1 cellular context compared by ENCODE assay signal in genomic region chr1:166838766-166839599, GRCh38.
A peak's percentile ranks its signal among the peaks of the same experiment; 100 is the strongest.
TF ChIP-seq lines count a peak whose summit lies in the region.

TSS of gene POGK (plus strand) at chr1:166839475. CDS start at chr1:166840957, 1,482 bp downstream.

TF ChIP-seq in GM12878, 131 proteins besides CTCF, POLR2A, EP300 and RAD21 (continued from another document and continues in another):
- 0 out of 2 replicates have a peak, but pooled peaks have one; percentile 63 for TF ChIP-seq ZNF592 (IDR thresholded peaks at IDR 0.05)
- peak; percentile 84 for TF ChIP-seq PML (IDR thresholded peaks at IDR 0.05; ENCODE audit: low read length)
- TF ChIP-seq POLR2AphosphoS5 (IDR thresholded peaks at IDR 0.05; ENCODE audit: low read length) = peak; percentile 86
- TF ChIP-seq CREB1 (IDR thresholded peaks at IDR 0.05; ENCODE audit: low read depth) = peak; percentile 64
- TF ChIP-seq REST (IDR thresholded peaks at IDR 0.05; ENCODE audit: low read depth, low read length) = no peak
- TF ChIP-seq SMARCA5 (IDR thresholded peaks at IDR 0.05) = no peak
- no peak for TF ChIP-seq ZNF274 (IDR thresholded peaks at IDR 0.05; ENCODE audit: insufficient read depth, insufficient read length)
- TF ChIP-seq TCF3 (IDR thresholded peaks at IDR 0.05; ENCODE audit: borderline replicate concordance, insufficient read depth, low read depth, low read length) = peak; percentile 66; the same call in 1 of the 2 replicates
- peak; percentile 71 for TF ChIP-seq CHD2 (IDR thresholded peaks at IDR 0.05; ENCODE audit: borderline replicate concordance, low read depth, low read length)
- TF ChIP-seq NFXL1 (IDR thresholded peaks at IDR 0.05; ENCODE audit: borderline replicate concordance) = peak; percentile 99
- TF ChIP-seq ATF3 (IDR thresholded peaks at IDR 0.05; ENCODE audit: borderline replicate concordance, extremely low read depth, low read depth, low read length) = 0 out of 2 replicates have a peak, but pooled peaks have one; percentile 23
- no peak for TF ChIP-seq ZNF384 (IDR thresholded peaks at IDR 0.05; ENCODE audit: borderline replicate concordance, low read depth, low read length)
- TF ChIP-seq MXI1 (IDR thresholded peaks at IDR 0.05; ENCODE audit: low read depth, low read length) = peak; percentile 93
- peak; percentile 16; the same call in 1 of the 2 replicates for TF ChIP-seq NR2C1 (IDR thresholded peaks at IDR 0.05)
- peak; percentile 38; the same call in 1 of the 2 replicates for TF ChIP-seq TCF12 (IDR thresholded peaks at IDR 0.05; ENCODE audit: low read depth, low read length)
- peak; percentile 80 for TF ChIP-seq RELA (IDR thresholded peaks at IDR 0.05; ENCODE audit: borderline replicate concordance, partially characterized antibody)
- peak; percentile 83; the same call in 1 of the 2 replicates for TF ChIP-seq LARP7 (IDR thresholded peaks at IDR 0.05)
- TF ChIP-seq POLR2AphosphoS2 (IDR thresholded peaks at IDR 0.05; ENCODE audit: low read depth, low read length) = peak; percentile 87; the same call in 1 of the 2 replicates
- 0 out of 2 replicates have a peak, but pooled peaks have one; percentile 8 for TF ChIP-seq MEF2A (IDR thresholded peaks at IDR 0.05; ENCODE audit: insufficient read depth, low read depth, low read length)
- TF ChIP-seq DPF2 (IDR thresholded peaks at IDR 0.05) = peak; percentile 59; the same call in 1 of the 2 replicates
- peak; percentile 95 for TF ChIP-seq ZNF687 (IDR thresholded peaks at IDR 0.05)
- no peak for TF ChIP-seq CHD4 (IDR thresholded peaks at IDR 0.05)
- TF ChIP-seq JUNB (IDR thresholded peaks at IDR 0.05) = no peak
- TF ChIP-seq SUPT20H (IDR thresholded peaks at IDR 0.05; ENCODE audit: borderline replicate concordance, control insufficient read depth, low read depth, low read length) = no peak
- TF ChIP-seq RFX5 (IDR thresholded peaks at IDR 0.05; ENCODE audit: low read depth, low read length) = no peak
- 0 out of 2 replicates have a peak, but pooled peaks have one; percentile 45 for TF ChIP-seq NBN (IDR thresholded peaks at IDR 0.05)
- TF ChIP-seq CUX1 (IDR thresholded peaks at IDR 0.05; ENCODE audit: insufficient replicate concordance, low read depth, low read length) = no peak
- TF ChIP-seq IKZF2 (IDR thresholded peaks at IDR 0.05) = no peak; a peak in 1 of 4 replicates
- peak; percentile 47; the same call in 1 of the 2 replicates for TF ChIP-seq PAX5 (IDR thresholded peaks at IDR 0.05; ENCODE audit: borderline replicate concordance, low read depth, low read length)
- no peak for TF ChIP-seq PKNOX1 (IDR thresholded peaks at IDR 0.05)
- TF ChIP-seq ETV6 (conservative IDR thresholded peaks at IDR 0.05 in 1 of 2, IDR thresholded peaks at IDR 0.05 in 1 of 2; ENCODE audit: borderline replicate concordance in 1 of 2, low read depth in 1 of 2) = no peak
- TF ChIP-seq CBFB (IDR thresholded peaks at IDR 0.05; ENCODE audit: low read depth) = 0 out of 2 replicates have a peak, but pooled peaks have one; percentile 36
- no peak for TF ChIP-seq KAT2A (conservative IDR thresholded peaks at IDR 0.05; ENCODE audit: control insufficient read depth, low read depth, low read length)
- TF ChIP-seq ZNF207 (IDR thresholded peaks at IDR 0.05; ENCODE audit: borderline replicate concordance) = peak; percentile 78; the same call in 1 of the 2 replicates
- no peak for TF ChIP-seq CEBPB (IDR thresholded peaks at IDR 0.05; ENCODE audit: borderline replicate concordance in 1 of 2, low read depth in 2 of 2, low read length in 2 of 2)
- TF ChIP-seq TBL1XR1 (IDR thresholded peaks at IDR 0.05; ENCODE audit: low read depth, low read length) = peak; percentile 50; the same call in 1 of the 2 replicates
- TF ChIP-seq GATAD2B (conservative IDR thresholded peaks at IDR 0.05; ENCODE audit: low read depth) = peak; percentile 92
- no peak for TF ChIP-seq ZNF622 (IDR thresholded peaks at IDR 0.05)
- TF ChIP-seq TAF1 (IDR thresholded peaks at IDR 0.05; ENCODE audit: borderline replicate concordance, low read depth, low read length) = peak; percentile 64; the same call in 1 of the 2 replicates
- TF ChIP-seq HDGF (IDR thresholded peaks at IDR 0.05) = peak; percentile 69; the same call in 1 of the 2 replicates
